ENCODE assay signal across 20 cellular contexts in the genomic region with DNA sequence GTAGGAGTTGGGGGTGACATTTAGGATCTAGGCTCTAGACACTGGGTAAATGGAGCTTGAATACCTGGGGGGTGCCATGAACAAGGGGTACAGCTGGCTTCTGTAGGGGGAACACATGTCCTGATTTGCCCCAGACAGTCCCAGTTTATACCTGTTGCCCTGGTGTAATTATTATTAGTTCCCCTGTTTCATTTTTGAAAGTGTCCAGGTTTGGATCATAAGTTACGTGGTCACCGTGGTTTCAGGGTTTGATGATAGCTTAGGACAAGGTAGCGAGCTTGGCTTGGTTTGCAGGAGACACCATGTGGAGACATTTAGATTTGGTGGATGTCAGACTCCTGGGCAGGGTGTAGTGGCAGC. TPM values are rescaled to one million over a fixed set of nuclear protein-coding genes. Genes with fewer than 3 reads are reported as not detected.
A peak's percentile ranks its signal among the peaks of the same experiment; 100 is the strongest.
DNase-seq lines count a peak whose midpoint lies in the region; ATAC-seq and TF ChIP-seq lines count a peak whose summit lies in the region.
"Had no signal": no experiment of that assay in that cellular context is flagged by ENCODE, and none has a peak within 500 bp of the region (broad histone marks: within the 10 kb centered on the region; RNA-seq: fewer than 3 reads in every experiment).

No MANE protein-coding gene starts in this region.

- no peak overlapping the region for H3K4me3 Mint-ChIP-seq in activated CD4-positive, alpha-beta T cell treated with anti-CD3 and anti-CD28 coated beads, Interleukin-2, amount 10 ng/mL, durations not matched to agents 24 days and 14 days
- H3K4me3 Mint-ChIP-seq in CD8-positive, alpha-beta memory T cell = no peak overlapping the region
- peak overlapping the region; percentile 20 for H3K4me3 Mint-ChIP-seq in activated naive CD8-positive, alpha-beta T cell treated with anti-CD3 and anti-CD28 coated beads, Interleukin-2, amount 10 ng/mL, durations not matched to agents 7 days and 5 days
- H3K4me3 Mint-ChIP-seq in nephron progenitor cell = peak overlapping the region; percentile 37
- H3K4me3 Mint-ChIP-seq: mesothelial cell of epicardium had no signal

- no peak overlapping the region for H3K27ac ChIP-seq in CD8-positive, alpha-beta memory T cell (ENCODE audit: low read depth, low read length)

- peaks cover 80% of the 10 kb centered on the region for H3K36me3 Mint-ChIP-seq in activated CD4-positive, alpha-beta T cell treated with anti-CD3 and anti-CD28 coated beads, Interleukin-2, amount 10 ng/mL, durations not matched to agents 24 days and 14 days (ENCODE audit: low read depth)
- H3K36me3 Mint-ChIP-seq in CD8-positive, alpha-beta memory T cell = peaks cover 0 to 90% (median 12%) of the 10 kb centered on the region in 3 donors
- peaks cover 24% of the 10 kb centered on the region for H3K36me3 Mint-ChIP-seq in activated naive CD8-positive, alpha-beta T cell treated with anti-CD3 and anti-CD28 coated beads, Interleukin-2, amount 10 ng/mL, durations not matched to agents 7 days and 5 days
- H3K36me3 Mint-ChIP-seq in nephron progenitor cell (ENCODE audit: low read depth) = peaks cover 27% of the 10 kb centered on the region

- TF ChIP-seq CTCF in nephron progenitor cell (IDR thresholded peaks at IDR 0.05) = no peak

- no peak overlapping the region for H3K4me3 ChIP-seq in CD8-positive, alpha-beta memory T cell (ENCODE audit: low read length)
- H3K4me3 ChIP-seq: HAP-1, right atrium auricular region, upper lobe of left lung had no signal

- intact Hi-C loops in activated CD4-positive, alpha-beta T cell treated with anti-CD3 and anti-CD28 coated beads, Interleukin-2, amount 10 ng/mL, durations not matched to agents 24 days and 14 days (cut with micrococcal nuclease) = no loop called here

- CTCF ChIA-PET in CD8-positive, alpha-beta memory T cell (lab: Charles Lee) = interaction anchor here (1.9 to 3.1 kb wide), 2 partner anchors 8 to 24 kb away, joined by 5 to 13 read pairs; no protein-coding TSS in a partner anchor

- H3K4me1 ChIP-seq in CD8-positive, alpha-beta memory T cell (ENCODE audit: insufficient read depth, low read length) = peaks cover 42% of the 10 kb centered on the region
- H3K4me1 ChIP-seq: BE2C, HAP-1 had no signal

- H3K27me3 Mint-ChIP-seq in activated CD4-positive, alpha-beta T cell treated with anti-CD3 and anti-CD28 coated beads, Interleukin-2, amount 10 ng/mL, durations not matched to agents 24 days and 14 days = no peaks in the 10 kb centered on the region
- no peaks in the 10 kb centered on the region for H3K27me3 Mint-ChIP-seq in CD8-positive, alpha-beta memory T cell
- H3K27me3 Mint-ChIP-seq in activated naive CD8-positive, alpha-beta T cell treated with anti-CD3 and anti-CD28 coated beads, Interleukin-2, amount 10 ng/mL, durations not matched to agents 7 days and 5 days = no peaks in the 10 kb centered on the region
- no peaks in the 10 kb centered on the region for H3K27me3 Mint-ChIP-seq in nephron progenitor cell (ENCODE audit: low read depth, poor library complexity)

- H3K36me3 ChIP-seq in CD8-positive, alpha-beta memory T cell (ENCODE audit: insufficient read depth, low read length) = peaks cover 75% of the 10 kb centered on the region

- no peak for DNase-seq in activated CD4-positive, alpha-beta T cell treated with anti-CD3 and anti-CD28 coated beads, Interleukin-2, amount 10 ng/mL, durations not matched to agents 24 days and 14 days
- DNase-seq in activated CD4-positive, alpha-beta T cell treated with anti-CD3 and anti-CD28 coated beads, Interleukin-2, amount 50 U/mL, for 4 hours = no peak
- no peak for DNase-seq in CD8-positive, alpha-beta memory T cell
- no peak for DNase-seq in activated naive CD8-positive, alpha-beta T cell treated with anti-CD3 and anti-CD28 coated beads, Interleukin-2, amount 10 ng/mL, durations not matched to agents 7 days and 5 days
- DNase-seq in nephron progenitor cell = no peak
- no peak for DNase-seq in UCSD-AML1 (lab: John Stamatoyannopoulos, UW; ENCODE audit: unreplicated experiment)
- DNase-seq: activated effector memory CD4-positive, alpha-beta T cell treated with anti-CD3 and anti-CD28 coated beads, Interleukin-2, amount 50 U/mL, for 16 hours; BE2C; DMS 273 treated with DMSO at 0.1 percent for 48 hours; NCI-H1417; NCI-H526; nucleus accumbens; stimulated activated naive CD4-positive, alpha-beta T cell; SW 1271; upper lobe of left lung had no signal

- no peaks in the 10 kb centered on the region for H3K27me3 ChIP-seq in CD8-positive, alpha-beta memory T cell (ENCODE audit: insufficient read depth, low read length, poor library complexity, severe bottlenecking)
- H3K27me3 ChIP-seq: BE2C, right atrium auricular region had no signal

- POLR2A ChIA-PET in CD8-positive, alpha-beta memory T cell (lab: Charles Lee) = interaction anchor here (0.6 to 1.0 kb wide), 2 partner anchors 18 to 489 kb away, joined by 3 to 4 read pairs; no protein-coding TSS in a partner anchor
- POLR2A ChIA-PET in activated naive CD8-positive, alpha-beta T cell treated with anti-CD3 and anti-CD28 coated beads, Interleukin-2, amount 10 ng/mL, durations not matched to agents 7 days and 5 days (lab: Charles Lee) = interaction anchor here (1.0 to 4.3 kb wide), 5 partner anchors 9 to 35 kb away, joined by 4 to 32 read pairs (median 4); no protein-coding TSS in a partner anchor

- no peak for ATAC-seq in activated naive CD8-positive, alpha-beta T cell treated with anti-CD3 and anti-CD28 coated beads, Interleukin-2, amount 10 ng/mL, durations not matched to agents 7 days and 5 days (ENCODE audit: low read depth)
- ATAC-seq in GM18867 (IDR thresholded peaks at IDR 0.05; ENCODE audit: unreplicated experiment) (no peak), GM19328 (IDR thresholded peaks at IDR 0.05; ENCODE audit: unreplicated experiment) (no peak)

- H3K9me3 Mint-ChIP-seq in activated CD4-positive, alpha-beta T cell treated with anti-CD3 and anti-CD28 coated beads, Interleukin-2, amount 10 ng/mL, durations not matched to agents 24 days and 14 days = no peaks in the 10 kb centered on the region
- H3K9me3 Mint-ChIP-seq in CD8-positive, alpha-beta memory T cell = no peaks in the 10 kb centered on the region
- no peaks in the 10 kb centered on the region for H3K9me3 Mint-ChIP-seq in activated naive CD8-positive, alpha-beta T cell treated with anti-CD3 and anti-CD28 coated beads, Interleukin-2, amount 10 ng/mL, durations not matched to agents 7 days and 5 days
- no peaks in the 10 kb centered on the region for H3K9me3 Mint-ChIP-seq in nephron progenitor cell
- H3K9me3 Mint-ChIP-seq: mesothelial cell of epicardium had no signal

- peaks cover 63% of the 10 kb centered on the region for H3K4me1 Mint-ChIP-seq in activated CD4-positive, alpha-beta T cell treated with anti-CD3 and anti-CD28 coated beads, Interleukin-2, amount 10 ng/mL, durations not matched to agents 24 days and 14 days
- H3K4me1 Mint-ChIP-seq in CD8-positive, alpha-beta memory T cell = peaks cover 35 to 52% (median 40%) of the 10 kb centered on the region in 3 donors
- H3K4me1 Mint-ChIP-seq in activated naive CD8-positive, alpha-beta T cell treated with anti-CD3 and anti-CD28 coated beads, Interleukin-2, amount 10 ng/mL, durations not matched to agents 7 days and 5 days = peaks cover 52% of the 10 kb centered on the region
- peaks cover 66% of the 10 kb centered on the region for H3K4me1 Mint-ChIP-seq in nephron progenitor cell

- peak overlapping the region; percentile 65 for H3K27ac Mint-ChIP-seq in activated CD4-positive, alpha-beta T cell treated with anti-CD3 and anti-CD28 coated beads, Interleukin-2, amount 10 ng/mL, durations not matched to agents 24 days and 14 days
- peak overlapping the region; percentile 24 to 88 (median 65) for H3K27ac Mint-ChIP-seq in CD8-positive, alpha-beta memory T cell
- H3K27ac Mint-ChIP-seq in activated naive CD8-positive, alpha-beta T cell treated with anti-CD3 and anti-CD28 coated beads, Interleukin-2, amount 10 ng/mL, durations not matched to agents 7 days and 5 days = no peak overlapping the region
- H3K27ac Mint-ChIP-seq in nephron progenitor cell = peak overlapping the region; percentile 40

- no peaks in the 10 kb centered on the region for H3K9me3 ChIP-seq in CD8-positive, alpha-beta memory T cell (ENCODE audit: low read length)
- H3K9me3 ChIP-seq: BE2C, HAP-1, right atrium auricular region, upper lobe of left lung had no signal

RNA-seq across cellular contexts. Expression of a gene that starts 5.5 kb away (rescaled TPM):
- 243 and 248 TPM in 2 replicates for total RNA-seq in activated CD4-positive, alpha-beta T cell treated with anti-CD3 and anti-CD28 coated beads, Interleukin-2, amount 10 ng/mL, durations not matched to agents 24 days and 14 days
- total RNA-seq in CD8-positive, alpha-beta memory T cell = 100 to 1,000 TPM; 197 to 202 TPM
- 15.9 TPM for polyA plus RNA-seq in CD8-positive, alpha-beta memory T cell
- total RNA-seq in activated naive CD8-positive, alpha-beta T cell treated with anti-CD3 and anti-CD28 coated beads, Interleukin-2, amount 10 ng/mL, durations not matched to agents 7 days and 5 days = 100 to 1,000 TPM; 333 to 343 TPM

RNA-seq across cellular contexts. Expression of a gene that starts 19.6 kb away (rescaled TPM):
- total RNA-seq in activated CD4-positive, alpha-beta T cell treated with anti-CD3 and anti-CD28 coated beads, Interleukin-2, amount 10 ng/mL, durations not matched to agents 24 days and 14 days = 44.0 and 46.7 TPM in 2 replicates
- total RNA-seq in CD8-positive, alpha-beta memory T cell = 10 to 100 TPM; 58.2 to 59.6 TPM
- 73.4 TPM for polyA plus RNA-seq in CD8-positive, alpha-beta memory T cell
- 10 to 100 TPM; 30.4 to 37.3 TPM for total RNA-seq in activated naive CD8-positive, alpha-beta T cell treated with anti-CD3 and anti-CD28 coated beads, Interleukin-2, amount 10 ng/mL, durations not matched to agents 7 days and 5 days

RNA-seq across cellular contexts. Expression of a gene that starts 35.8 kb away (rescaled TPM):
- total RNA-seq in activated CD4-positive, alpha-beta T cell treated with anti-CD3 and anti-CD28 coated beads, Interleukin-2, amount 10 ng/mL, durations not matched to agents 24 days and 14 days = 52.1 and 54.9 TPM in 2 replicates
- 10 to 100 TPM; 47.0 to 50.0 TPM for total RNA-seq in CD8-positive, alpha-beta memory T cell
- polyA plus RNA-seq in CD8-positive, alpha-beta memory T cell = 0.10 TPM
- total RNA-seq in activated naive CD8-positive, alpha-beta T cell treated with anti-CD3 and anti-CD28 coated beads, Interleukin-2, amount 10 ng/mL, durations not matched to agents 7 days and 5 days = 1 to 10 TPM; 7.2 TPM

RNA-seq across cellular contexts. Expression of a gene that starts 37.6 kb away (rescaled TPM):
- 4.7 and 5.5 TPM in 2 replicates for total RNA-seq in activated CD4-positive, alpha-beta T cell treated with anti-CD3 and anti-CD28 coated beads, Interleukin-2, amount 10 ng/mL, durations not matched to agents 24 days and 14 days
- total RNA-seq in CD8-positive, alpha-beta memory T cell = under 1 TPM; 0.72 to 0.89 TPM
- 0.09 TPM for polyA plus RNA-seq in CD8-positive, alpha-beta memory T cell
- 1 to 10 TPM; 1.8 to 2.0 TPM for total RNA-seq in activated naive CD8-positive, alpha-beta T cell treated with anti-CD3 and anti-CD28 coated beads, Interleukin-2, amount 10 ng/mL, durations not matched to agents 7 days and 5 days

RNA-seq across cellular contexts. Expression of a gene that starts 42.0 kb away (rescaled TPM):
- 356 and 358 TPM in 2 replicates for total RNA-seq in activated CD4-positive, alpha-beta T cell treated with anti-CD3 and anti-CD28 coated beads, Interleukin-2, amount 10 ng/mL, durations not matched to agents 24 days and 14 days
- 100 to 1,000 TPM; 317 to 323 TPM for total RNA-seq in CD8-positive, alpha-beta memory T cell
- polyA plus RNA-seq in CD8-positive, alpha-beta memory T cell = 431 TPM
- 100 to 1,000 TPM; 182 to 189 TPM for total RNA-seq in activated naive CD8-positive, alpha-beta T cell treated with anti-CD3 and anti-CD28 coated beads, Interleukin-2, amount 10 ng/mL, durations not matched to agents 7 days and 5 days

Comparison
In these comparisons a context has a peak if more than half of its experiments do, and no peak if none do; other contexts are left out.
1. H3K4me3 Mint-ChIP-seq: peak in activated naive CD8-positive, alpha-beta T cell treated with anti-CD3 and anti-CD28 coated beads, Interleukin-2, amount 10 ng/mL, durations not matched to agents 7 days and 5 days (single experiment) and nephron progenitor cell (single experiment); none in activated CD4-positive, alpha-beta T cell treated with anti-CD3 and anti-CD28 coated beads, Interleukin-2, amount 10 ng/mL, durations not matched to agents 24 days and 14 days (single experiment) and CD8-positive, alpha-beta memory T cell (0 of 7).